Comparison of ENCODE assay signal across 28 cellular contexts in genomic region chr21:45353200-45353599, GRCh38. TPM values are rescaled to one million over a fixed set of nuclear protein-coding genes. Genes with fewer than 3 reads are reported as not detected.
DNase-seq lines count a peak whose midpoint lies in the region; ATAC-seq and TF ChIP-seq lines count a peak whose summit lies in the region.
"Had no signal": no experiment of that assay in that cellular context is flagged by ENCODE, and none has a peak within 500 bp of the region (broad histone marks: within the 10 kb centered on the region; RNA-seq: fewer than 3 reads in every experiment).

No MANE protein-coding gene starts in this region.

- no peak overlapping the region for H3K27ac ChIP-seq in A673 (ENCODE audit: low read depth, low read length, poor library complexity, severe bottlenecking)
- peak overlapping the region; percentile 60 for H3K27ac ChIP-seq in SK-N-MC
- no peak overlapping the region for H3K27ac ChIP-seq in gastrocnemius medialis
- H3K27ac ChIP-seq: ascending aorta, esophagus squamous epithelium, pancreas, tibial artery had no signal

- peak; percentile 40 for DNase-seq in A673 (ENCODE audit: low spot score)
- DNase-seq in ELF-1 (ENCODE audit: low read depth, low spot score): peak; percentile 53
- DNase-seq in SK-N-MC (ENCODE audit: low read depth, low spot score): no peak
- DNase-seq in left kidney (ENCODE audit: low read depth, low spot score): peak; percentile 79
- no peak for DNase-seq in activated CD4-positive, alpha-beta T cell treated with anti-CD3 and anti-CD28 coated beads for 36 hours
- no peak for DNase-seq in gastrocnemius medialis
- DNase-seq: ACHN; activated gamma-delta T cell; activated naive CD8-positive, alpha-beta T cell treated with anti-CD3 and anti-CD28 coated beads, Interleukin-2, amount 10 ng/mL, durations not matched to agents 7 days and 5 days; activated T-cell treated with anti-CD3 and anti-CD28 coated beads, Interleukin-2, amount 50 U/mL, for 1 hour; caudate nucleus; esophagus squamous epithelium; MV-4-11; NCI-H1694 treated with DMSO at 0.1 percent for 48 hours; NCI-H2227 treated with DMSO at 0.1 percent for 48 hours; NCI-H526 treated with DMSO at 0.1 percent for 48 hours; stimulated activated CD4-positive, alpha-beta T cell treated with anti-CD3 and anti-CD28 coated beads, Interleukin-2, amount 100 ng/mL, for 24 hours; tibial artery had no signal

- H3K27me3 ChIP-seq in A673 (replicated peaks; ENCODE audit: insufficient read depth, low read depth, low read length, poor library complexity) (no peaks in the 10 kb centered on the region), gastrocnemius medialis (no peaks in the 10 kb centered on the region)
- H3K27me3 ChIP-seq: ascending aorta, tibial artery had no signal

- no peak for TF ChIP-seq POLR2A in gastrocnemius medialis (IDR thresholded peaks at IDR 0.05)

- H3K27me3 Mint-ChIP-seq in activated CD4-positive, alpha-beta T cell treated with anti-CD3 and anti-CD28 coated beads for 36 hours: peaks cover 12% of the 10 kb centered on the region

- no peak for TF ChIP-seq CTCF in A673 (conservative IDR thresholded peaks at IDR 0.05; ENCODE audit: low read depth, low read length)
- TF ChIP-seq CTCF in gastrocnemius medialis (IDR thresholded peaks at IDR 0.05 in 4 of 5, conservative IDR thresholded peaks at IDR 0.05 in 1 of 5): no peak

- no peak overlapping the region for H3K27ac Mint-ChIP-seq in activated CD4-positive, alpha-beta T cell treated with anti-CD3 and anti-CD28 coated beads for 36 hours
- H3K27ac Mint-ChIP-seq: natural killer cell treated with Interleukin-12 subunit alpha and Interleukin-12 subunit beta and Interleukin-15 and Interleukin-18, amount 100 ng/mL, for 72 hours; T-helper 2 cell treated with Interferon-gamma antibody and Interleukin-4, amounts not matched to agents 5 μg/mL and 100 μg/mL, for 36 hours had no signal

- H3K36me3 Mint-ChIP-seq in activated CD4-positive, alpha-beta T cell treated with anti-CD3 and anti-CD28 coated beads for 36 hours (ENCODE audit: low read depth): no peaks in the 10 kb centered on the region
- H3K36me3 Mint-ChIP-seq: activated naive CD8-positive, alpha-beta T cell treated with anti-CD3 and anti-CD28 coated beads, Interleukin-2, amount 10 ng/mL, durations not matched to agents 7 days and 5 days; natural killer cell treated with Interleukin-12 subunit alpha and Interleukin-12 subunit beta and Interleukin-15 and Interleukin-18, amount 100 ng/mL, for 72 hours had no signal

- in situ Hi-C loops in gastrocnemius medialis (cut with MboI; ENCODE audit: low sequenced_read_pairs in 4 of 4): no loop called here

- intact Hi-C loops in A673 (cut with micrococcal nuclease; ENCODE audit: unreplicated experiment) (no loop called here), gastrocnemius medialis (cut with DNase I; ENCODE audit: low total_unique reads) (no loop called here)
- intact Hi-C loops in activated CD4-positive, alpha-beta T cell treated with anti-CD3 and anti-CD28 coated beads for 36 hours (cut with DNase I, micrococcal nuclease): no loop called here

- ATAC-seq in activated CD4-positive, alpha-beta T cell treated with anti-CD3 and anti-CD28 coated beads for 36 hours: no peak
- ATAC-seq in HG03280 (IDR thresholded peaks at IDR 0.05; ENCODE audit: unreplicated experiment): no peak
- no peak for ATAC-seq in gastrocnemius medialis
- ATAC-seq: GM12878; HepG2; mucosa of descending colon; natural killer cell treated with Interleukin-12 subunit alpha and Interleukin-12 subunit beta and Interleukin-15 and Interleukin-18, amount 100 ng/mL, for 72 hours; pancreas had no signal

- H3K4me3 ChIP-seq in A673 (ENCODE audit: low read depth, low read length, poor library complexity, severe bottlenecking) (no peak overlapping the region), SK-N-MC (no peak overlapping the region), gastrocnemius medialis (no peak overlapping the region)
- H3K4me3 ChIP-seq: ascending aorta; BLaER1 treated with 17β-estradiol and CSF1 and Interleukin-3, amounts not matched to agents 10 nM and 100 nM; esophagus squamous epithelium; GM12878; lung; mucosa of descending colon; pancreas; tibial artery had no signal

- no peak overlapping the region for H3K4me3 Mint-ChIP-seq in activated CD4-positive, alpha-beta T cell treated with anti-CD3 and anti-CD28 coated beads for 36 hours
- H3K4me3 Mint-ChIP-seq: activated naive CD8-positive, alpha-beta T cell treated with anti-CD3 and anti-CD28 coated beads, Interleukin-2, amount 10 ng/mL, durations not matched to agents 7 days and 5 days; natural killer cell treated with Interleukin-12 subunit alpha and Interleukin-12 subunit beta and Interleukin-15 and Interleukin-18, amount 100 ng/mL, for 72 hours; T-helper 2 cell treated with Interferon-gamma antibody and Interleukin-4, amounts not matched to agents 5 μg/mL and 100 μg/mL, for 36 hours had no signal

- H3K9me3 ChIP-seq in A673 (ENCODE audit: low read depth, low read length, poor library complexity, severe bottlenecking) (no peaks in the 10 kb centered on the region), SK-N-MC (ENCODE audit: low read depth, low read length) (no peaks in the 10 kb centered on the region), gastrocnemius medialis (no peaks in the 10 kb centered on the region)
- H3K9me3 ChIP-seq: ascending aorta; BLaER1 treated with 17β-estradiol and CSF1 and Interleukin-3, amounts not matched to agents 10 nM and 100 nM; esophagus squamous epithelium; mucosa of descending colon; pancreas; tibial artery had no signal

- H3K9ac ChIP-seq in SK-N-MC (ENCODE audit: insufficient read length): no peak overlapping the region

- BruUV-seq in A673 (replicated peaks; lab: Mats Ljungman, UMichigan): no TSS peak

- H3K9me3 Mint-ChIP-seq in activated CD4-positive, alpha-beta T cell treated with anti-CD3 and anti-CD28 coated beads for 36 hours (ENCODE audit: low read depth): no peaks in the 10 kb centered on the region
- H3K9me3 Mint-ChIP-seq: activated naive CD8-positive, alpha-beta T cell treated with anti-CD3 and anti-CD28 coated beads, Interleukin-2, amount 10 ng/mL, durations not matched to agents 7 days and 5 days; natural killer cell treated with Interleukin-12 subunit alpha and Interleukin-12 subunit beta and Interleukin-15 and Interleukin-18, amount 100 ng/mL, for 72 hours; T-helper 2 cell treated with Interferon-gamma antibody and Interleukin-4, amounts not matched to agents 5 μg/mL and 100 μg/mL, for 36 hours had no signal

- POLR2A ChIA-PET in A673 (lab: Charles Lee; ENCODE audit: low non-redundant PET): no interaction called here
- POLR2A ChIA-PET in activated CD4-positive, alpha-beta T cell treated with anti-CD3 and anti-CD28 coated beads for 36 hours (lab: Charles Lee): no interaction called here

- CTCF ChIA-PET in A673 (lab: Charles Lee): no interaction called here
- CTCF ChIA-PET in activated CD4-positive, alpha-beta T cell treated with anti-CD3 and anti-CD28 coated beads for 36 hours (lab: Charles Lee): no interaction called here

- H3K4me1 ChIP-seq in A673 (ENCODE audit: insufficient read depth, low read length, poor library complexity, severe bottlenecking): peaks cover 20% of the 10 kb centered on the region
- peaks cover 12 to 33% of the 10 kb centered on the region in 2 donors for H3K4me1 ChIP-seq in gastrocnemius medialis

- no peaks in the 10 kb centered on the region for H3K4me1 Mint-ChIP-seq in activated CD4-positive, alpha-beta T cell treated with anti-CD3 and anti-CD28 coated beads for 36 hours

- H3K36me3 ChIP-seq in A673 (ENCODE audit: insufficient read depth, low read length, poor library complexity, severe bottlenecking) (no peaks in the 10 kb centered on the region), SK-N-MC (ENCODE audit: insufficient read depth, low read length) (no peaks in the 10 kb centered on the region), gastrocnemius medialis (no peaks in the 10 kb centered on the region)
- H3K36me3 ChIP-seq: ascending aorta; BLaER1 treated with 17β-estradiol and CSF1 and Interleukin-3, amounts not matched to agents 10 nM and 100 nM; esophagus squamous epithelium; pancreas; tibial artery had no signal

RNA-seq across cellular contexts. Expression of gene COL18A1, which starts 51.8 kb away (rescaled TPM):
- 3.3 and 5.0 TPM in 2 replicates for total RNA-seq in A673 (2021)
- 1 to 10 TPM; 8.0 to 8.8 TPM for total RNA-seq in activated CD4-positive, alpha-beta T cell treated with anti-CD3 and anti-CD28 coated beads for 36 hours
- total RNA-seq in gastrocnemius medialis: 10 to 100 TPM; 16.4 to 42.2 (median 20.7) TPM

Comparison
In these comparisons a context has a peak if more than half of its experiments do, and no peak if none do; other contexts are left out.
1. DNase-seq: peak in A673 (single experiment), ELF-1 (single experiment) and left kidney (single experiment); none in SK-N-MC (single experiment), activated CD4-positive, alpha-beta T cell treated with anti-CD3 and anti-CD28 coated beads for 36 hours (single experiment) and gastrocnemius medialis (0 of 2).